1 cellular context compared by ENCODE assay signal in the genomic region with DNA sequence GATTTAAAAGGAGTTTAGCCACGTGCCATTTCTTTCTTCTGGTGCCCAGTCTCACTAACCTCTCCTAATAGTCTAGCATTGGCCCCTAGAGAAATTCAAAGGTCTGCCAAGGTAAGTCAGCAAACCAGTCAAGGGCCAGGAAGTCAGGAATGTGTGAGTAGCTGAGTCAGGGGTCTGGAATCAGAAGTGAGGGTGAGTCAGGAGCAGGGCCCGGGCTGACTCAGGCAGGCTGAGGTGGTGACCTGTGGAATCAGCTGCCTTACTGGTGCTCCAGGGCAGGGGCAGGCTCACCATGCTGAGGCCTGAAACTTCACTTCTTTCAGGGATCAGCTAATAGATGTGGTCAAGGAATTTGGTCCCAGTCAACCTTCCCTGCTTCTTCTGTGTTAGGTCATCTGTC.
TF ChIP-seq lines count a peak whose summit lies in the region.

No MANE protein-coding gene starts in this region.

TF ChIP-seq in HepG2, 621 proteins besides CTCF, POLR2A, EP300 and RAD21 (continued from another document and continues in another):
- TF ChIP-seq, protein P1, sequence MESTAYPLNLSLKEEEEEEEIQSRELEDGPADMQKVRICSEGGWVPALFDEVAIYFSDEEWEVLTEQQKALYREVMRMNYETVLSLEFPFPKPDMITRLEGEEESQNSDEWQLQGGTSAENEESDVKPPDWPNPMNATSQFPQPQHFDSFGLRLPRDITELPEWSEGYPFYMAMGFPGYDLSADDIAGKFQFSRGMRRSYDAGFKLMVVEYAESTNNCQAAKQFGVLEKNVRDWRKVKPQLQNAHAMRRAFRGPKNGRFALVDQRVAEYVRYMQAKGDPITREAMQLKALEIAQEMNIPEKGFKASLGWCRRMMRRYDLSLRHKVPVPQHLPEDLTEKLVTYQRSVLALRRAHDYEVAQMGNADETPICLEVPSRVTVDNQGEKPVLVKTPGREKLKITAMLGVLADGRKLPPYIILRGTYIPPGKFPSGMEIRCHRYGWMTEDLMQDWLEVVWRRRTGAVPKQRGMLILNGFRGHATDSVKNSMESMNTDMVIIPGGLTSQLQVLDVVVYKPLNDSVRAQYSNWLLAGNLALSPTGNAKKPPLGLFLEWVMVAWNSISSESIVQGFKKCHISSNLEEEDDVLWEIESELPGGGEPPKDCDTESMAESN (CRISPR knock-in tag; conservative IDR thresholded peaks at IDR 0.05): no peak
- TF ChIP-seq, protein P2, sequence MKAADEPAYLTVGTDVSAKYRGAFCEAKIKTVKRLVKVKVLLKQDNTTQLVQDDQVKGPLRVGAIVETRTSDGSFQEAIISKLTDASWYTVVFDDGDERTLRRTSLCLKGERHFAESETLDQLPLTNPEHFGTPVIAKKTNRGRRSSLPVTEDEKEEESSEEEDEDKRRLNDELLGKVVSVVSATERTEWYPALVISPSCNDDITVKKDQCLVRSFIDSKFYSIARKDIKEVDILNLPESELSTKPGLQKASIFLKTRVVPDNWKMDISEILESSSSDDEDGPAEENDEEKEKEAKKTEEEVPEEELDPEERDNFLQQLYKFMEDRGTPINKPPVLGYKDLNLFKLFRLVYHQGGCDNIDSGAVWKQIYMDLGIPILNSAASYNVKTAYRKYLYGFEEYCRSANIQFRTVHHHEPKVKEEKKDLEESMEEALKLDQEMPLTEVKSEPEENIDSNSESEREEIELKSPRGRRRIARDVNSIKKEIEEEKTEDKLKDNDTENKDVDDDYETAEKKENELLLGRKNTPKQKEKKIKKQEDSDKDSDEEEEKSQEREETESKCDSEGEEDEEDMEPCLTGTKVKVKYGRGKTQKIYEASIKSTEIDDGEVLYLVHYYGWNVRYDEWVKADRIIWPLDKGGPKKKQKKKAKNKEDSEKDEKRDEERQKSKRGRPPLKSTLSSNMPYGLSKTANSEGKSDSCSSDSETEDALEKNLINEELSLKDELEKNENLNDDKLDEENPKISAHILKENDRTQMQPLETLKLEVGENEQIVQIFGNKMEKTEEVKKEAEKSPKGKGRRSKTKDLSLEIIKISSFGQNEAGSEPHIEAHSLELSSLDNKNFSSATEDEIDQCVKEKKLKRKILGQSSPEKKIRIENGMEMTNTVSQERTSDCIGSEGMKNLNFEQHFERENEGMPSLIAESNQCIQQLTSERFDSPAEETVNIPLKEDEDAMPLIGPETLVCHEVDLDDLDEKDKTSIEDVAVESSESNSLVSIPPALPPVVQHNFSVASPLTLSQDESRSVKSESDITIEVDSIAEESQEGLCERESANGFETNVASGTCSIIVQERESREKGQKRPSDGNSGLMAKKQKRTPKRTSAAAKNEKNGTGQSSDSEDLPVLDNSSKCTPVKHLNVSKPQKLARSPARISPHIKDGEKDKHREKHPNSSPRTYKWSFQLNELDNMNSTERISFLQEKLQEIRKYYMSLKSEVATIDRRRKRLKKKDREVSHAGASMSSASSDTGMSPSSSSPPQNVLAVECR (CRISPR knock-in tag; IDR thresholded peaks at IDR 0.05; ENCODE audit: borderline replicate concordance): no peak
- TF ChIP-seq, protein P3, sequence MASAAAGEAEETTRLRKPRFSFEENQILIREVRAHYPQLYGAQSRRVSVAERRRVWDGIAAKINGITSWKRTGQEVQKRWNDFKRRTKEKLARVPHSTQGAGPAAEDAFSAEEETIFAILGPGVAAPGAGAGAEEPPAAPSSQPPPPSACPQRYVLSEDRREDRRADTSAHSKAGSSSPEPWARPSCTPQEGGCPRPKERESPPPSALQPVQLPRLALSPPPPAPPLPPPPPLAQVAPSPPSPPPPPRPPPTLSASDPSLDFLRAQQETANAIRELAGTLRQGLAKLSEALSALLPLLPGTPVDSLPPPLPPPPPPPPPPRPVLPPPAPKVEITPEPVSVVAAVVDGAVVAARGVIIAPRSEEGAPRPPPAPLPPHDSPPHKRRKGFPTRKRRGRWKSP (CRISPR knock-in tag; IDR thresholded peaks at IDR 0.05): no peak
- TF ChIP-seq, protein P4, sequence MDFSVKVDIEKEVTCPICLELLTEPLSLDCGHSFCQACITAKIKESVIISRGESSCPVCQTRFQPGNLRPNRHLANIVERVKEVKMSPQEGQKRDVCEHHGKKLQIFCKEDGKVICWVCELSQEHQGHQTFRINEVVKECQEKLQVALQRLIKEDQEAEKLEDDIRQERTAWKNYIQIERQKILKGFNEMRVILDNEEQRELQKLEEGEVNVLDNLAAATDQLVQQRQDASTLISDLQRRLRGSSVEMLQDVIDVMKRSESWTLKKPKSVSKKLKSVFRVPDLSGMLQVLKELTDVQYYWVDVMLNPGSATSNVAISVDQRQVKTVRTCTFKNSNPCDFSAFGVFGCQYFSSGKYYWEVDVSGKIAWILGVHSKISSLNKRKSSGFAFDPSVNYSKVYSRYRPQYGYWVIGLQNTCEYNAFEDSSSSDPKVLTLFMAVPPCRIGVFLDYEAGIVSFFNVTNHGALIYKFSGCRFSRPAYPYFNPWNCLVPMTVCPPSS (IDR thresholded peaks at IDR 0.05): no peak
- TF ChIP-seq SOX13 (IDR thresholded peaks at IDR 0.05): no peak
- peak in 1 of 2 experiments; percentile 22; a peak in 1 of 4 replicates for TF ChIP-seq SOX13 (CRISPR knock-in tag; conservative IDR thresholded peaks at IDR 0.05 in 1 of 2, IDR thresholded peaks at IDR 0.05 in 1 of 2)
- no peak for TF ChIP-seq MTF2 (CRISPR knock-in tag; IDR thresholded peaks at IDR 0.05; ENCODE audit: borderline replicate concordance)
- TF ChIP-seq PRMT3 (CRISPR knock-in tag; IDR thresholded peaks at IDR 0.05; ENCODE audit: borderline replicate concordance, low read depth): no peak
- TF ChIP-seq KLF16 (CRISPR knock-in tag; IDR thresholded peaks at IDR 0.05): no peak
- TF ChIP-seq ZMYM2 (CRISPR knock-in tag; IDR thresholded peaks at IDR 0.05): no peak
- TF ChIP-seq RBFOX2 (IDR thresholded peaks at IDR 0.05; ENCODE audit: low read depth, low read length): no peak
- no peak for TF ChIP-seq ZBTB20 (CRISPR knock-in tag; IDR thresholded peaks at IDR 0.05; ENCODE audit: borderline replicate concordance, low read depth)
- TF ChIP-seq LCORL (IDR thresholded peaks at IDR 0.05): no peak
- TF ChIP-seq LCORL (CRISPR knock-in tag; IDR thresholded peaks at IDR 0.05): no peak
- no peak for TF ChIP-seq ARNT (IDR thresholded peaks at IDR 0.05)
- TF ChIP-seq ZNF605 (CRISPR knock-in tag; IDR thresholded peaks at IDR 0.05): 0 out of 2 replicates have a peak, but pooled peaks have one; percentile 22
- TF ChIP-seq KDM6A (CRISPR knock-in tag; IDR thresholded peaks at IDR 0.05; ENCODE audit: low read depth): no peak
- no peak for TF ChIP-seq ZNF598 (CRISPR knock-in tag; IDR thresholded peaks at IDR 0.05; ENCODE audit: borderline replicate concordance)
- TF ChIP-seq, protein P5, sequence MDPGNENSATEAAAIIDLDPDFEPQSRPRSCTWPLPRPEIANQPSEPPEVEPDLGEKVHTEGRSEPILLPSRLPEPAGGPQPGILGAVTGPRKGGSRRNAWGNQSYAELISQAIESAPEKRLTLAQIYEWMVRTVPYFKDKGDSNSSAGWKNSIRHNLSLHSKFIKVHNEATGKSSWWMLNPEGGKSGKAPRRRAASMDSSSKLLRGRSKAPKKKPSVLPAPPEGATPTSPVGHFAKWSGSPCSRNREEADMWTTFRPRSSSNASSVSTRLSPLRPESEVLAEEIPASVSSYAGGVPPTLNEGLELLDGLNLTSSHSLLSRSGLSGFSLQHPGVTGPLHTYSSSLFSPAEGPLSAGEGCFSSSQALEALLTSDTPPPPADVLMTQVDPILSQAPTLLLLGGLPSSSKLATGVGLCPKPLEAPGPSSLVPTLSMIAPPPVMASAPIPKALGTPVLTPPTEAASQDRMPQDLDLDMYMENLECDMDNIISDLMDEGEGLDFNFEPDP (CRISPR knock-in tag; conservative IDR thresholded peaks at IDR 0.05): no peak
- no peak for TF ChIP-seq DPF2 (CRISPR knock-in tag; IDR thresholded peaks at IDR 0.05; ENCODE audit: borderline replicate concordance, low read depth)
- TF ChIP-seq RFXAP (CRISPR knock-in tag; IDR thresholded peaks at IDR 0.05; ENCODE audit: borderline replicate concordance): no peak
- TF ChIP-seq ONECUT2 (CRISPR knock-in tag; IDR thresholded peaks at IDR 0.05): no peak
- TF ChIP-seq, protein P6, sequence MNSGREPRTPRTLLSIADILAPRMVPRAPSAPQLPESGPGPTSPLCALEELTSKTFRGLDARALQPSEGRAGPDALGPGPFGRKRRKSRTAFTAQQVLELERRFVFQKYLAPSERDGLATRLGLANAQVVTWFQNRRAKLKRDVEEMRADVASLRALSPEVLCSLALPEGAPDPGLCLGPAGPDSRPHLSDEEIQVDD (CRISPR knock-in tag; IDR thresholded peaks at IDR 0.05; ENCODE audit: borderline replicate concordance): no peak
- no peak for TF ChIP-seq ZNF138 (CRISPR knock-in tag; IDR thresholded peaks at IDR 0.05; ENCODE audit: low read depth)
- TF ChIP-seq HHEX (CRISPR knock-in tag; IDR thresholded peaks at IDR 0.05): no peak
- TF ChIP-seq, protein P7, sequence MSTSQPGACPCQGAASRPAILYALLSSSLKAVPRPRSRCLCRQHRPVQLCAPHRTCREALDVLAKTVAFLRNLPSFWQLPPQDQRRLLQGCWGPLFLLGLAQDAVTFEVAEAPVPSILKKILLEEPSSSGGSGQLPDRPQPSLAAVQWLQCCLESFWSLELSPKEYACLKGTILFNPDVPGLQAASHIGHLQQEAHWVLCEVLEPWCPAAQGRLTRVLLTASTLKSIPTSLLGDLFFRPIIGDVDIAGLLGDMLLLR (CRISPR knock-in tag; IDR thresholded peaks at IDR 0.05): no peak
- no peak for TF ChIP-seq ZNF761 (CRISPR knock-in tag; conservative IDR thresholded peaks at IDR 0.05)
- TF ChIP-seq, protein P8, sequence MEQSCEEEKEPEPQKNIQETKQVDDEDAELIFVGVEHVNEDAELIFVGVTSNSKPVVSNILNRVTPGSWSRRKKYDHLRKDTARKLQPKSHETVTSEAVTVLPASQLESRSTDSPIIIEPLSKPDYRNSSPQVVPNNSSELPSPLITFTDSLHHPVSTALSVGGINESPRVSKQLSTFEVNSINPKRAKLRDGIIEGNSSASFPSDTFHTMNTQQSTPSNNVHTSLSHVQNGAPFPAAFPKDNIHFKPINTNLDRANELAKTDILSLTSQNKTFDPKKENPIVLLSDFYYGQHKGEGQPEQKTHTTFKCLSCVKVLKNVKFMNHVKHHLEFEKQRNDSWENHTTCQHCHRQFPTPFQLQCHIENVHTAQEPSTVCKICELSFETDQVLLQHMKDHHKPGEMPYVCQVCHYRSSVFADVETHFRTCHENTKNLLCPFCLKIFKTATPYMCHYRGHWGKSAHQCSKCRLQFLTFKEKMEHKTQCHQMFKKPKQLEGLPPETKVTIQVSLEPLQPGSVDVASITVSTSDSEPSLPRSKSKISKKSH (CRISPR knock-in tag; IDR thresholded peaks at IDR 0.05; ENCODE audit: borderline replicate concordance): no peak
- TF ChIP-seq ZNF780A (CRISPR knock-in tag; IDR thresholded peaks at IDR 0.05): no peak
- TF ChIP-seq, protein P9, sequence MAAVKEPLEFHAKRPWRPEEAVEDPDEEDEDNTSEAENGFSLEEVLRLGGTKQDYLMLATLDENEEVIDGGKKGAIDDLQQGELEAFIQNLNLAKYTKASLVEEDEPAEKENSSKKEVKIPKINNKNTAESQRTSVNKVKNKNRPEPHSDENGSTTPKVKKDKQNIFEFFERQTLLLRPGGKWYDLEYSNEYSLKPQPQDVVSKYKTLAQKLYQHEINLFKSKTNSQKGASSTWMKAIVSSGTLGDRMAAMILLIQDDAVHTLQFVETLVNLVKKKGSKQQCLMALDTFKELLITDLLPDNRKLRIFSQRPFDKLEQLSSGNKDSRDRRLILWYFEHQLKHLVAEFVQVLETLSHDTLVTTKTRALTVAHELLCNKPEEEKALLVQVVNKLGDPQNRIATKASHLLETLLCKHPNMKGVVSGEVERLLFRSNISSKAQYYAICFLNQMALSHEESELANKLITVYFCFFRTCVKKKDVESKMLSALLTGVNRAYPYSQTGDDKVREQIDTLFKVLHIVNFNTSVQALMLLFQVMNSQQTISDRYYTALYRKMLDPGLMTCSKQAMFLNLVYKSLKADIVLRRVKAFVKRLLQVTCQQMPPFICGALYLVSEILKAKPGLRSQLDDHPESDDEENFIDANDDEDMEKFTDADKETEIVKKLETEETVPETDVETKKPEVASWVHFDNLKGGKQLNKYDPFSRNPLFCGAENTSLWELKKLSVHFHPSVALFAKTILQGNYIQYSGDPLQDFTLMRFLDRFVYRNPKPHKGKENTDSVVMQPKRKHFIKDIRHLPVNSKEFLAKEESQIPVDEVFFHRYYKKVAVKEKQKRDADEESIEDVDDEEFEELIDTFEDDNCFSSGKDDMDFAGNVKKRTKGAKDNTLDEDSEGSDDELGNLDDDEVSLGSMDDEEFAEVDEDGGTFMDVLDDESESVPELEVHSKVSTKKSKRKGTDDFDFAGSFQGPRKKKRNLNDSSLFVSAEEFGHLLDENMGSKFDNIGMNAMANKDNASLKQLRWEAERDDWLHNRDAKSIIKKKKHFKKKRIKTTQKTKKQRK (IDR thresholded peaks at IDR 0.05; ENCODE audit: low read length): no peak
- TF ChIP-seq, protein P10, sequence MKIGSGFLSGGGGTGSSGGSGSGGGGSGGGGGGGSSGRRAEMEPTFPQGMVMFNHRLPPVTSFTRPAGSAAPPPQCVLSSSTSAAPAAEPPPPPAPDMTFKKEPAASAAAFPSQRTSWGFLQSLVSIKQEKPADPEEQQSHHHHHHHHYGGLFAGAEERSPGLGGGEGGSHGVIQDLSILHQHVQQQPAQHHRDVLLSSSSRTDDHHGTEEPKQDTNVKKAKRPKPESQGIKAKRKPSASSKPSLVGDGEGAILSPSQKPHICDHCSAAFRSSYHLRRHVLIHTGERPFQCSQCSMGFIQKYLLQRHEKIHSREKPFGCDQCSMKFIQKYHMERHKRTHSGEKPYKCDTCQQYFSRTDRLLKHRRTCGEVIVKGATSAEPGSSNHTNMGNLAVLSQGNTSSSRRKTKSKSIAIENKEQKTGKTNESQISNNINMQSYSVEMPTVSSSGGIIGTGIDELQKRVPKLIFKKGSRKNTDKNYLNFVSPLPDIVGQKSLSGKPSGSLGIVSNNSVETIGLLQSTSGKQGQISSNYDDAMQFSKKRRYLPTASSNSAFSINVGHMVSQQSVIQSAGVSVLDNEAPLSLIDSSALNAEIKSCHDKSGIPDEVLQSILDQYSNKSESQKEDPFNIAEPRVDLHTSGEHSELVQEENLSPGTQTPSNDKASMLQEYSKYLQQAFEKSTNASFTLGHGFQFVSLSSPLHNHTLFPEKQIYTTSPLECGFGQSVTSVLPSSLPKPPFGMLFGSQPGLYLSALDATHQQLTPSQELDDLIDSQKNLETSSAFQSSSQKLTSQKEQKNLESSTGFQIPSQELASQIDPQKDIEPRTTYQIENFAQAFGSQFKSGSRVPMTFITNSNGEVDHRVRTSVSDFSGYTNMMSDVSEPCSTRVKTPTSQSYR (CRISPR knock-in tag; IDR thresholded peaks at IDR 0.05; ENCODE audit: borderline replicate concordance): no peak
- TF ChIP-seq ZFP36L2 (CRISPR knock-in tag; IDR thresholded peaks at IDR 0.05): no peak
- TF ChIP-seq, protein P11, sequence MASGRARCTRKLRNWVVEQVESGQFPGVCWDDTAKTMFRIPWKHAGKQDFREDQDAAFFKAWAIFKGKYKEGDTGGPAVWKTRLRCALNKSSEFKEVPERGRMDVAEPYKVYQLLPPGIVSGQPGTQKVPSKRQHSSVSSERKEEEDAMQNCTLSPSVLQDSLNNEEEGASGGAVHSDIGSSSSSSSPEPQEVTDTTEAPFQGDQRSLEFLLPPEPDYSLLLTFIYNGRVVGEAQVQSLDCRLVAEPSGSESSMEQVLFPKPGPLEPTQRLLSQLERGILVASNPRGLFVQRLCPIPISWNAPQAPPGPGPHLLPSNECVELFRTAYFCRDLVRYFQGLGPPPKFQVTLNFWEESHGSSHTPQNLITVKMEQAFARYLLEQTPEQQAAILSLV (CRISPR knock-in tag; IDR thresholded peaks at IDR 0.05; ENCODE audit: borderline replicate concordance): no peak
- peak in 1 of 2 experiments; percentile 71; a peak in 2 of 4 replicates for TF ChIP-seq NR2F1 (CRISPR knock-in tag; IDR thresholded peaks at IDR 0.05)
- TF ChIP-seq RXRB (CRISPR knock-in tag; IDR thresholded peaks at IDR 0.05; ENCODE audit: borderline replicate concordance): peak; percentile 36; the same call in 1 of the 2 replicates
- no peak for TF ChIP-seq SNRNP70 (IDR thresholded peaks at IDR 0.05; ENCODE audit: low read depth, low read length)
- peak; percentile 36; the same call in 1 of the 2 replicates for TF ChIP-seq FOXA3 (CRISPR knock-in tag; IDR thresholded peaks at IDR 0.05)
